Comparison of ENCODE assay signal across 15 cellular contexts in the genomic region with DNA sequence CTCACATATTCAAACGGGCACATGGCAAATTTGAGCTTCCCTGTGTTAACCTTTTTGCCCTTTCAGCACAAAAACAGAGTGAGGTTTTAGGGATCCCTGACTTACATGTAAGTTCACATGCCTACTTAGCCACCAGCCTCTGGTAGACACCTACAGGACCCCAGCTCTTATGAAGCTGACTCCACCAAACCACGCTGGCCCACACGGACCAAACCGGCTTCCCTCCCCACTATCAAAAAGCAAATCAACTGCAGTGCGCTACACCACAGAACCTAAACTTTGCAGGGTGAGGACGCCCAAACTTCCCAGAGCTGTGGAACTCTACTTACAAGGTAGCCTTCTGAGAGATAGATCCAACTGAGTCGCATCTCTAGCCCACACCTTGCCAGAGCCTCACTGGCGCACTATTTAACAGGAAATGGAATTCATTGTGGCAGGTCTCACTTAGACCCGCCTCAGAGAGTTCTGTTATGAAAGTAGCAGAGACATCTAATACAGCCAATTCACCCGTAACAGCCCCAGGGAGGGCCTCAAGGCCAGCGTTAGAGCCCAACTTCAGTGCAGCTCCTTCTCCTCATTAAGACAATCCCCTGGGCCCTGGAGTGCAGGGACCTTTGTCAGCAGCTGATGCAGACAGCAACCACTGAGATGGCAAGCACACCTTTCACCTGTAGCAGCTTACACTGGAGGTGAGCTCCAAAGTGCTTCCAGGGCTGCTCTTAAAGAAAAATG. TPM values are rescaled to one million over a fixed set of nuclear protein-coding genes. Genes with fewer than 3 reads are reported as not detected.
A peak's percentile ranks its signal among the peaks of the same experiment; 100 is the strongest.
DNase-seq lines count a peak whose midpoint lies in the region; ATAC-seq and TF ChIP-seq lines count a peak whose summit lies in the region.
"Had no signal": no experiment of that assay in that cellular context is flagged by ENCODE, and none has a peak within 500 bp of the region (broad histone marks: within the 10 kb centered on the region; RNA-seq: fewer than 3 reads in every experiment).

No MANE protein-coding gene starts in this region.

- H3K9me3 Mint-ChIP-seq in CD4-positive, CD25-positive, alpha-beta regulatory T cell = no peaks in the 10 kb centered on the region
- H3K9me3 Mint-ChIP-seq in HFFc6 (no peaks in the 10 kb centered on the region; the same call in 1 of the 2 replicates), neural crest cell (no peaks in the 10 kb centered on the region)

- ATAC-seq in CD4-positive, CD25-positive, alpha-beta regulatory T cell (ENCODE audit: low read depth in 2 of 2) = no peak
- no peak for ATAC-seq in HG03439 (IDR thresholded peaks at IDR 0.05; ENCODE audit: unreplicated experiment)
- ATAC-seq: Right ventricle myocardium inferior had no signal

- no peaks in the 10 kb centered on the region for H3K9me3 ChIP-seq in CD4-positive, CD25-positive, alpha-beta regulatory T cell (ENCODE audit: control insufficient read depth in 2 of 2, low read length in 2 of 2)
- H3K9me3 ChIP-seq in tibial nerve = no peaks in the 10 kb centered on the region
- H3K9me3 ChIP-seq: ascending aorta had no signal

- TF ChIP-seq CTCF in HFFc6 (IDR thresholded peaks at IDR 0.05) (no peak), neural crest cell (conservative IDR thresholded peaks at IDR 0.05) (no peak), tibial nerve (IDR thresholded peaks at IDR 0.05) (no peak)

- no peak for TF ChIP-seq EP300 in tibial nerve (IDR thresholded peaks at IDR 0.05)

- WGBS in tibial nerve, 2 donors = 81 to 82% methylated on average over 11 of the region's 11 CpGs

- DNase-seq in CD4-positive, CD25-positive, alpha-beta regulatory T cell = no peak
- no peak for DNase-seq in HFFc6
- no peak for DNase-seq in neural crest cell (ENCODE audit: low read depth, low spot score)
- no peak for DNase-seq in tibial nerve (ENCODE audit: low spot score in 2 of 2)
- no peak for DNase-seq in CD1c-positive myeloid dendritic cell (ENCODE audit: extremely low spot score)
- no peak for DNase-seq in G401 (ENCODE audit: low spot score)
- DNase-seq: effector CD8-positive, alpha-beta T cell; GOT3; NCI-H187; NCI-H774; stimulated activated CD4-positive, alpha-beta T cell treated with anti-CD3 and anti-CD28 coated beads, Interleukin-4, amount 100 ng/mL, for 24 hours had no signal

- peak overlapping the region; percentile 49 to 84 (median 62) for H3K27ac Mint-ChIP-seq in CD4-positive, CD25-positive, alpha-beta regulatory T cell
- H3K27ac Mint-ChIP-seq in HFFc6 = peak overlapping the region; percentile 73
- peak overlapping the region; percentile 39 for H3K27ac Mint-ChIP-seq in neural crest cell (ENCODE audit: unreplicated experiment)

- H3K27ac ChIP-seq in CD4-positive, CD25-positive, alpha-beta regulatory T cell (ENCODE audit: insufficient read depth, low read length, poor library complexity, severe bottlenecking) = no peak overlapping the region
- H3K27ac ChIP-seq in cingulate gyrus (ENCODE audit: low read depth, low read length) (peak overlapping the region; percentile 63), tibial nerve (no peak overlapping the region)

- in situ Hi-C loops in G401 (cut with HindIII; ENCODE audit: low sequenced_read_pairs) = no loop called here

- H3K4me1 Mint-ChIP-seq in CD4-positive, CD25-positive, alpha-beta regulatory T cell = peaks cover 6 to 13% (median 8%) of the 10 kb centered on the region in 4 donors
- H3K4me1 Mint-ChIP-seq in HFFc6 (ENCODE audit: low read depth) (peaks cover 67% of the 10 kb centered on the region), neural crest cell (peaks cover 4% of the 10 kb centered on the region)

- no peaks in the 10 kb centered on the region for H3K4me1 ChIP-seq in CD4-positive, CD25-positive, alpha-beta regulatory T cell (ENCODE audit: control insufficient read depth, insufficient read depth, low read length, poor library complexity, severe bottlenecking)
- H3K4me1 ChIP-seq in tibial nerve = peaks cover 0 to 11% (median 0%) of the 10 kb centered on the region in 4 donors
- H3K4me1 ChIP-seq: ascending aorta had no signal

- H3K4me3 ChIP-seq in CD4-positive, CD25-positive, alpha-beta regulatory T cell (ENCODE audit: low read depth, low read length) = no peak overlapping the region
- no peak overlapping the region for H3K4me3 ChIP-seq in tibial nerve
- H3K4me3 ChIP-seq: ascending aorta had no signal

- H3K27me3 ChIP-seq in CD4-positive, CD25-positive, alpha-beta regulatory T cell (ENCODE audit: control insufficient read depth, insufficient read depth, low read length) = no peaks in the 10 kb centered on the region
- no peaks in the 10 kb centered on the region for H3K27me3 ChIP-seq in tibial nerve
- H3K27me3 ChIP-seq: ascending aorta had no signal

- H3K4me3 Mint-ChIP-seq in CD4-positive, CD25-positive, alpha-beta regulatory T cell = no peak overlapping the region
- H3K4me3 Mint-ChIP-seq in HFFc6 (no peak overlapping the region; the same call in 1 of the 2 replicates), neural crest cell (no peak overlapping the region)

- TF ChIP-seq POLR2A in tibial nerve (IDR thresholded peaks at IDR 0.05) = no peak

- peaks cover 33% of the 10 kb centered on the region for H3K36me3 Mint-ChIP-seq in CD4-positive, CD25-positive, alpha-beta regulatory T cell
- H3K36me3 Mint-ChIP-seq in HFFc6 (ENCODE audit: low read depth) (peaks cover 41% of the 10 kb centered on the region), neural crest cell (ENCODE audit: low read depth) (peaks cover 10% of the 10 kb centered on the region)

- H3K36me3 ChIP-seq in CD4-positive, CD25-positive, alpha-beta regulatory T cell (ENCODE audit: control insufficient read depth, insufficient read depth, low read length) = peaks cover 55% of the 10 kb centered on the region
- peaks cover 5 to 82% (median 19%) of the 10 kb centered on the region in 3 donors for H3K36me3 ChIP-seq in tibial nerve

- H3K27me3 Mint-ChIP-seq in CD4-positive, CD25-positive, alpha-beta regulatory T cell = no peaks in the 10 kb centered on the region
- H3K27me3 Mint-ChIP-seq in HFFc6 (ENCODE audit: insufficient read depth) (peaks cover 36% of the 10 kb centered on the region), neural crest cell (ENCODE audit: low read depth) (no peaks in the 10 kb centered on the region)

RNA-seq across cellular contexts. Expression of gene SH2B3, which starts 49.2 kb away (rescaled TPM):
- 25.7 TPM for total RNA-seq in CD4-positive, CD25-positive, alpha-beta regulatory T cell
- polyA plus RNA-seq in CD4-positive, CD25-positive, alpha-beta regulatory T cell = 1 to 10 TPM; 1.6 to 5.3 (median 3.8) TPM
- total RNA-seq in HFFc6 (2021; fragmentation: NEBNext Ultra II Directional; extraction: Animal tissue kit (Norgen Biotek cat#: 25700)) = 10 to 100 TPM; 54.0 to 80.3 (median 69.8) TPM
- total RNA-seq in neural crest cell (11.3 and 11.8 TPM in 2 replicates), tibial nerve (10 to 100 TPM; 21.4 to 79.8 (median 36.3) TPM)
- total RNA-seq in G401 (2014; rRNA removed; shearing (Covaris generic)) = 5.7 and 9.9 TPM in 2 replicates
